Comparison of ENCODE assay signal across 1 cellular context in genomic region chr1:146386851-146387749, GRCh38.
TF ChIP-seq lines count a peak whose summit lies in the region.

No MANE protein-coding gene starts in this region.

TF ChIP-seq in GM12878, 131 proteins besides CTCF, POLR2A, EP300 and RAD21 (continued from another document and continues in another):
- TF ChIP-seq, protein P1, sequence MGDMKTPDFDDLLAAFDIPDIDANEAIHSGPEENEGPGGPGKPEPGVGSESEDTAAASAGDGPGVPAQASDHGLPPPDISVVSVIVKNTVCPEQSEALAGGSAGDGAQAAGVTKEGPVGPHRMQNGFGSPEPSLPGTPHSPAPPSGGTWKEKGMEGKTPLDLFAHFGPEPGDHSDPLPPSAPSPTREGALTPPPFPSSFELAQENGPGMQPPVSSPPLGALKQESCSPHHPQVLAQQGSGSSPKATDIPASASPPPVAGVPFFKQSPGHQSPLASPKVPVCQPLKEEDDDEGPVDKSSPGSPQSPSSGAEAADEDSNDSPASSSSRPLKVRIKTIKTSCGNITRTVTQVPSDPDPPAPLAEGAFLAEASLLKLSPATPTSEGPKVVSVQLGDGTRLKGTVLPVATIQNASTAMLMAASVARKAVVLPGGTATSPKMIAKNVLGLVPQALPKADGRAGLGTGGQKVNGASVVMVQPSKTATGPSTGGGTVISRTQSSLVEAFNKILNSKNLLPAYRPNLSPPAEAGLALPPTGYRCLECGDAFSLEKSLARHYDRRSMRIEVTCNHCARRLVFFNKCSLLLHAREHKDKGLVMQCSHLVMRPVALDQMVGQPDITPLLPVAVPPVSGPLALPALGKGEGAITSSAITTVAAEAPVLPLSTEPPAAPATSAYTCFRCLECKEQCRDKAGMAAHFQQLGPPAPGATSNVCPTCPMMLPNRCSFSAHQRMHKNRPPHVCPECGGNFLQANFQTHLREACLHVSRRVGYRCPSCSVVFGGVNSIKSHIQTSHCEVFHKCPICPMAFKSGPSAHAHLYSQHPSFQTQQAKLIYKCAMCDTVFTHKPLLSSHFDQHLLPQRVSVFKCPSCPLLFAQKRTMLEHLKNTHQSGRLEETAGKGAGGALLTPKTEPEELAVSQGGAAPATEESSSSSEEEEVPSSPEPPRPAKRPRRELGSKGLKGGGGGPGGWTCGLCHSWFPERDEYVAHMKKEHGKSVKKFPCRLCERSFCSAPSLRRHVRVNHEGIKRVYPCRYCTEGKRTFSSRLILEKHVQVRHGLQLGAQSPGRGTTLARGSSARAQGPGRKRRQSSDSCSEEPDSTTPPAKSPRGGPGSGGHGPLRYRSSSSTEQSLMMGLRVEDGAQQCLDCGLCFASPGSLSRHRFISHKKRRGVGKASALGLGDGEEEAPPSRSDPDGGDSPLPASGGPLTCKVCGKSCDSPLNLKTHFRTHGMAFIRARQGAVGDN (IDR thresholded peaks at IDR 0.05), result peak; percentile 100
- TF ChIP-seq IRF4 (IDR thresholded peaks at IDR 0.05; ENCODE audit: low read depth, low read length), result 0 out of 2 replicates have a peak, but pooled peaks have one; percentile 14
- peak; percentile 96 for TF ChIP-seq POLR2AphosphoS5 (IDR thresholded peaks at IDR 0.05; ENCODE audit: low read length)
- TF ChIP-seq RB1 (IDR thresholded peaks at IDR 0.05; ENCODE audit: borderline replicate concordance), result peak; percentile 61; the same call in 1 of the 2 replicates
- peak in 1 of 2 experiments; percentile 77; a peak in 2 of 4 replicates for TF ChIP-seq ETV6 (conservative IDR thresholded peaks at IDR 0.05 in 1 of 2, IDR thresholded peaks at IDR 0.05 in 1 of 2; ENCODE audit: borderline replicate concordance in 1 of 2, low read depth in 1 of 2)
- TF ChIP-seq IKZF1 (conservative IDR thresholded peaks at IDR 0.05), result peak; percentile 77
- TF ChIP-seq MTA2 (IDR thresholded peaks at IDR 0.05; ENCODE audit: low read depth), result peak; percentile 60
- peak; percentile 99 for TF ChIP-seq ZBTB4 (CRISPR knock-in tag; IDR thresholded peaks at IDR 0.05)
- TF ChIP-seq, protein P2, sequence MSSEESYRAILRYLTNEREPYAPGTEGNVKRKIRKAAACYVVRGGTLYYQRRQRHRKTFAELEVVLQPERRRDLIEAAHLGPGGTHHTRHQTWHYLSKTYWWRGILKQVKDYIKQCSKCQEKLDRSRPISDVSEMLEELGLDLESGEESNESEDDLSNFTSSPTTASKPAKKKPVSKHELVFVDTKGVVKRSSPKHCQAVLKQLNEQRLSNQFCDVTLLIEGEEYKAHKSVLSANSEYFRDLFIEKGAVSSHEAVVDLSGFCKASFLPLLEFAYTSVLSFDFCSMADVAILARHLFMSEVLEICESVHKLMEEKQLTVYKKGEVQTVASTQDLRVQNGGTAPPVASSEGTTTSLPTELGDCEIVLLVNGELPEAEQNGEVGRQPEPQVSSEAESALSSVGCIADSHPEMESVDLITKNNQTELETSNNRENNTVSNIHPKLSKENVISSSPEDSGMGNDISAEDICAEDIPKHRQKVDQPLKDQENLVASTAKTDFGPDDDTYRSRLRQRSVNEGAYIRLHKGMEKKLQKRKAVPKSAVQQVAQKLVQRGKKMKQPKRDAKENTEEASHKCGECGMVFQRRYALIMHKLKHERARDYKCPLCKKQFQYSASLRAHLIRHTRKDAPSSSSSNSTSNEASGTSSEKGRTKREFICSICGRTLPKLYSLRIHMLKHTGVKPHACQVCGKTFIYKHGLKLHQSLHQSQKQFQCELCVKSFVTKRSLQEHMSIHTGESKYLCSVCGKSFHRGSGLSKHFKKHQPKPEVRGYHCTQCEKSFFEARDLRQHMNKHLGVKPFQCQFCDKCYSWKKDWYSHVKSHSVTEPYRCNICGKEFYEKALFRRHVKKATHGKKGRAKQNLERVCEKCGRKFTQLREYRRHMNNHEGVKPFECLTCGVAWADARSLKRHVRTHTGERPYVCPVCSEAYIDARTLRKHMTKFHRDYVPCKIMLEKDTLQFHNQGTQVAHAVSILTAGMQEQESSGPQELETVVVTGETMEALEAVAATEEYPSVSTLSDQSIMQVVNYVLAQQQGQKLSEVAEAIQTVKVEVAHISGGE (CRISPR knock-in tag; IDR thresholded peaks at IDR 0.05), result peak; percentile 78
- TF ChIP-seq RELA (IDR thresholded peaks at IDR 0.05; ENCODE audit: borderline replicate concordance, partially characterized antibody), result peak; percentile 47
- peak; percentile 85 for TF ChIP-seq FOXM1 (IDR thresholded peaks at IDR 0.05; ENCODE audit: low read depth, low read length)
- TF ChIP-seq PBX3 (IDR thresholded peaks at IDR 0.05; ENCODE audit: insufficient replicate concordance, low read depth, low read length), result peak; percentile 56
- peak; percentile 86; the same call in 1 of the 2 replicates for TF ChIP-seq TCF3 (IDR thresholded peaks at IDR 0.05; ENCODE audit: borderline replicate concordance, insufficient read depth, low read depth, low read length)
- peak; percentile 94 for TF ChIP-seq MLLT1 (IDR thresholded peaks at IDR 0.05)
- TF ChIP-seq EGR1 (IDR thresholded peaks at IDR 0.05; ENCODE audit: borderline replicate concordance in 1 of 2, low read depth in 2 of 2, low read length in 2 of 2), result peak in 1 of 2 experiments; percentile 61; a peak in 1 of 3 replicates
- peak; percentile 92 for TF ChIP-seq BMI1 (IDR thresholded peaks at IDR 0.05; ENCODE audit: borderline replicate concordance)
- TF ChIP-seq PML (IDR thresholded peaks at IDR 0.05; ENCODE audit: low read length), result peak; percentile 99
- peak; percentile 71 for TF ChIP-seq HDAC6 (IDR thresholded peaks at IDR 0.05; ENCODE audit: unreplicated experiment)
- peak in 1 of 2 experiments; percentile 95; a peak in 1 of 4 replicates for TF ChIP-seq CEBPB (IDR thresholded peaks at IDR 0.05; ENCODE audit: borderline replicate concordance in 1 of 2, low read depth in 2 of 2, low read length in 2 of 2)
- peak; percentile 53; the same call in 1 of the 2 replicates for TF ChIP-seq SIN3A (IDR thresholded peaks at IDR 0.05; ENCODE audit: low read depth, low read length)
- TF ChIP-seq TCF12 (IDR thresholded peaks at IDR 0.05; ENCODE audit: low read depth, low read length), result peak; percentile 83
- peak; percentile 73; the same call in 1 of the 2 replicates for TF ChIP-seq NFIC (IDR thresholded peaks at IDR 0.05; ENCODE audit: low read depth, low read length)
- peak; percentile 34; the same call in 1 of the 2 replicates for TF ChIP-seq CHD2 (IDR thresholded peaks at IDR 0.05; ENCODE audit: borderline replicate concordance, low read depth, low read length)
- TF ChIP-seq BCL11A (IDR thresholded peaks at IDR 0.05; ENCODE audit: low read depth, low read length), result peak; percentile 84
- TF ChIP-seq MEF2B (IDR thresholded peaks at IDR 0.05; ENCODE audit: partially characterized antibody, poor library complexity, severe bottlenecking), result peak; percentile 52
- TF ChIP-seq CREB1 (IDR thresholded peaks at IDR 0.05; ENCODE audit: low read depth), result peak; percentile 77
- TF ChIP-seq RCOR1 (conservative IDR thresholded peaks at IDR 0.05; ENCODE audit: low read depth, low read length), result 0 out of 2 replicates have a peak, but pooled peaks have one; percentile 25
- peak; percentile 93 for TF ChIP-seq HDGF (IDR thresholded peaks at IDR 0.05)
- peak; percentile 99 for TF ChIP-seq PRDM15 (CRISPR knock-in tag; IDR thresholded peaks at IDR 0.05)
- TF ChIP-seq, protein P3, sequence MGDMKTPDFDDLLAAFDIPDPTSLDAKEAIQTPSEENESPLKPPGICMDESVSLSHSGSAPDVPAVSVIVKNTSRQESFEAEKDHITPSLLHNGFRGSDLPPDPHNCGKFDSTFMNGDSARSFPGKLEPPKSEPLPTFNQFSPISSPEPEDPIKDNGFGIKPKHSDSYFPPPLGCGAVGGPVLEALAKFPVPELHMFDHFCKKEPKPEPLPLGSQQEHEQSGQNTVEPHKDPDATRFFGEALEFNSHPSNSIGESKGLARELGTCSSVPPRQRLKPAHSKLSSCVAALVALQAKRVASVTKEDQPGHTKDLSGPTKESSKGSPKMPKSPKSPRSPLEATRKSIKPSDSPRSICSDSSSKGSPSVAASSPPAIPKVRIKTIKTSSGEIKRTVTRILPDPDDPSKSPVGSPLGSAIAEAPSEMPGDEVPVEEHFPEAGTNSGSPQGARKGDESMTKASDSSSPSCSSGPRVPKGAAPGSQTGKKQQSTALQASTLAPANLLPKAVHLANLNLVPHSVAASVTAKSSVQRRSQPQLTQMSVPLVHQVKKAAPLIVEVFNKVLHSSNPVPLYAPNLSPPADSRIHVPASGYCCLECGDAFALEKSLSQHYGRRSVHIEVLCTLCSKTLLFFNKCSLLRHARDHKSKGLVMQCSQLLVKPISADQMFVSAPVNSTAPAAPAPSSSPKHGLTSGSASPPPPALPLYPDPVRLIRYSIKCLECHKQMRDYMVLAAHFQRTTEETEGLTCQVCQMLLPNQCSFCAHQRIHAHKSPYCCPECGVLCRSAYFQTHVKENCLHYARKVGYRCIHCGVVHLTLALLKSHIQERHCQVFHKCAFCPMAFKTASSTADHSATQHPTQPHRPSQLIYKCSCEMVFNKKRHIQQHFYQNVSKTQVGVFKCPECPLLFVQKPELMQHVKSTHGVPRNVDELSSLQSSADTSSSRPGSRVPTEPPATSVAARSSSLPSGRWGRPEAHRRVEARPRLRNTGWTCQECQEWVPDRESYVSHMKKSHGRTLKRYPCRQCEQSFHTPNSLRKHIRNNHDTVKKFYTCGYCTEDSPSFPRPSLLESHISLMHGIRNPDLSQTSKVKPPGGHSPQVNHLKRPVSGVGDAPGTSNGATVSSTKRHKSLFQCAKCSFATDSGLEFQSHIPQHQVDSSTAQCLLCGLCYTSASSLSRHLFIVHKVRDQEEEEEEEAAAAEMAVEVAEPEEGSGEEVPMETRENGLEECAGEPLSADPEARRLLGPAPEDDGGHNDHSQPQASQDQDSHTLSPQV (IDR thresholded peaks at IDR 0.05), result peak; percentile 73; the same call in 1 of the 2 replicates
- TF ChIP-seq NR2C1 (IDR thresholded peaks at IDR 0.05), result 0 out of 2 replicates have a peak, but pooled peaks have one; percentile 9
- peak; percentile 82 to 87 for TF ChIP-seq IKZF2 (IDR thresholded peaks at IDR 0.05)
- peak; percentile 99 for TF ChIP-seq TARDBP (IDR thresholded peaks at IDR 0.05; ENCODE audit: borderline replicate concordance)
- TF ChIP-seq ZNF207 (IDR thresholded peaks at IDR 0.05; ENCODE audit: borderline replicate concordance), result peak; percentile 96
- peak; percentile 58; the same call in 1 of the 2 replicates for TF ChIP-seq ESRRA (IDR thresholded peaks at IDR 0.05; ENCODE audit: low read length)
- peak; percentile 100 for TF ChIP-seq SMAD5 (IDR thresholded peaks at IDR 0.05; ENCODE audit: low read depth)
- TF ChIP-seq ATF7 (IDR thresholded peaks at IDR 0.05; ENCODE audit: low read depth), result peak; percentile 97
